Comparison of ENCODE assay signal across 8 cellular contexts in genomic region chr14:89617471-89618291, GRCh38.
DNase-seq lines count a peak whose midpoint lies in the region; ATAC-seq and TF ChIP-seq lines count a peak whose summit lies in the region.

No MANE protein-coding gene starts in this region.

- intact Hi-C loops in right lobe of liver (cut with DNase I), result no loop called here

- H3K4me3 Mint-ChIP-seq in T-helper 1 cell treated with Interleukin-12 subunit alpha and Interleukin-12 subunit beta and Interleukin-4 antibody, amounts not matched to agents 30 μg/mL and 1 μg/mL, for 36 hours, result peak overlapping the region; percentile 91

- peak overlapping the region; percentile 86 to 89 for H3K4me3 ChIP-seq in duodenal mucosa (ENCODE audit: low read depth in 1 of 2, low read length in 2 of 2)
- peak overlapping the region; percentile 56 to 70 (median 64) for H3K4me3 ChIP-seq in right lobe of liver

- H3K27me3 ChIP-seq in duodenal mucosa (ENCODE audit: control insufficient read depth in 1 of 2, insufficient read depth in 2 of 2, low read length in 2 of 2) (no peaks in the 10 kb centered on the region), right lobe of liver (no peaks in the 10 kb centered on the region)

- peak; percentile 25 for ATAC-seq in GM18505 (IDR thresholded peaks at IDR 0.05; ENCODE audit: unreplicated experiment)
- peak; percentile 45 to 65 (median 54) for ATAC-seq in right lobe of liver
- ATAC-seq in GM21526 (IDR thresholded peaks at IDR 0.05; ENCODE audit: low FRiP score, unreplicated experiment), result no peak

- TF ChIP-seq POLR2A in GM18505 (IDR thresholded peaks at IDR 0.05; ENCODE audit: borderline replicate concordance, extremely low read depth, insufficient read depth, insufficient read length) (peak; percentile 53), right lobe of liver (IDR thresholded peaks at IDR 0.05) (no peak)

- no peaks in the 10 kb centered on the region for H3K9me3 Mint-ChIP-seq in T-helper 1 cell treated with Interleukin-12 subunit alpha and Interleukin-12 subunit beta and Interleukin-4 antibody, amounts not matched to agents 30 μg/mL and 1 μg/mL, for 36 hours

- TF ChIP-seq CTCF in right lobe of liver (IDR thresholded peaks at IDR 0.05), result no peak

- H3K4me1 ChIP-seq in duodenal mucosa (ENCODE audit: control insufficient read depth in 1 of 2, insufficient read depth in 2 of 2, low read length in 2 of 2), result peaks cover 37 to 43% of the 10 kb centered on the region in 2 donors
- H3K4me1 ChIP-seq in right lobe of liver, result peaks cover 0 to 20% (median 5%) of the 10 kb centered on the region in 4 donors

- peaks cover 5% of the 10 kb centered on the region for H3K36me3 Mint-ChIP-seq in T-helper 1 cell treated with Interleukin-12 subunit alpha and Interleukin-12 subunit beta and Interleukin-4 antibody, amounts not matched to agents 30 μg/mL and 1 μg/mL, for 36 hours (ENCODE audit: low read depth)

- under 1% methylated on average over 19 of the region's 19 CpGs for WGBS in right lobe of liver (ENCODE audit: insufficient coverage, low coverage, low lambda C conversion rate, missing lambda C conversion rate)

- H3K9ac ChIP-seq in duodenal mucosa (ENCODE audit: low read depth in 1 of 2, low read length in 2 of 2), result peak overlapping the region; percentile 69 to 84

- DNase-seq in AG20443 (ENCODE audit: low spot score), result peak; percentile 57
- DNase-seq in HT1080 (ENCODE audit: low read depth), result peak; percentile 53
- DNase-seq in right lobe of liver, result peak in 1 of 3 donors; percentile 41
- peak in 5 of 6 experiments; percentile 6 to 72 (median 46) for DNase-seq in stimulated activated naive CD4-positive, alpha-beta T cell (lab: John Stamatoyannopoulos, UW)

- H3K36me3 ChIP-seq in duodenal mucosa (ENCODE audit: control insufficient read depth in 1 of 2, insufficient read depth in 2 of 2, low read length in 2 of 2) (no peaks in the 10 kb centered on the region), right lobe of liver (no peaks in the 10 kb centered on the region)

- H3K27ac ChIP-seq in duodenal mucosa (ENCODE audit: low read depth, low read length) (no peak overlapping the region), right lobe of liver (peak overlapping the region; percentile 84 to 90 (median 89))

- H3K4me1 Mint-ChIP-seq in T-helper 1 cell treated with Interleukin-12 subunit alpha and Interleukin-12 subunit beta and Interleukin-4 antibody, amounts not matched to agents 30 μg/mL and 1 μg/mL, for 36 hours (ENCODE audit: low read depth), result peaks cover 75% of the 10 kb centered on the region

- peak overlapping the region; percentile 97 for H3K27ac Mint-ChIP-seq in T-helper 1 cell treated with Interleukin-12 subunit alpha and Interleukin-12 subunit beta and Interleukin-4 antibody, amounts not matched to agents 30 μg/mL and 1 μg/mL, for 36 hours

- H3K9me3 ChIP-seq in duodenal mucosa (ENCODE audit: control insufficient read depth in 1 of 2, low read length in 2 of 2) (no peaks in the 10 kb centered on the region), right lobe of liver (no peaks in the 10 kb centered on the region)

- H3K27me3 Mint-ChIP-seq in T-helper 1 cell treated with Interleukin-12 subunit alpha and Interleukin-12 subunit beta and Interleukin-4 antibody, amounts not matched to agents 30 μg/mL and 1 μg/mL, for 36 hours (ENCODE audit: low read depth), result no peaks in the 10 kb centered on the region
